Comparison of ENCODE assay signal across 1 cellular context in the genomic region with DNA sequence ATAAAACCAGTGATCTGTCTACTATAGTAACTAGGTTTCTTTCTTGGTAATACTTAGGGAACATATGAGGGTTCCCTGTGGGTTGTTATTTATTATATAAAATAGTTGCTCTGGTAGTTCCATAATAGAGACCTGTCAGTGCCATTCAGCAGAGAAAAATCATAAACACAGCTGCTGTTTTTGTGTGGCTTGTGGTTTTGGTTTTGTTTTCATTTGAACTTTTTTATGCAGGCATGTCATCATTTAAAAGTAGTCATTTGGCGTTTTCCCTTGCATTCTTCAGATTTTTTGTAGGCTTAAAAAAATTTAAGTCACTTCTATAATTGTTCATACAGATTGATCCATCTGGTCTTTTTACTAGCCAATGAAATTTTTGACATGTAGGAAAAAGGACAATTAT.
TF ChIP-seq lines count a peak whose summit lies in the region.

No MANE protein-coding gene starts in this region.

TF ChIP-seq in GM23338, 12 proteins besides CTCF, POLR2A, EP300 and RAD21 (continued from another document):
- no peak for TF ChIP-seq ETS1 (IDR thresholded peaks at IDR 0.05)
TF ChIP-seq in GM23338: peak in this region for 0.
